ENCODE assay signal across 11 cellular contexts in the genomic region with DNA sequence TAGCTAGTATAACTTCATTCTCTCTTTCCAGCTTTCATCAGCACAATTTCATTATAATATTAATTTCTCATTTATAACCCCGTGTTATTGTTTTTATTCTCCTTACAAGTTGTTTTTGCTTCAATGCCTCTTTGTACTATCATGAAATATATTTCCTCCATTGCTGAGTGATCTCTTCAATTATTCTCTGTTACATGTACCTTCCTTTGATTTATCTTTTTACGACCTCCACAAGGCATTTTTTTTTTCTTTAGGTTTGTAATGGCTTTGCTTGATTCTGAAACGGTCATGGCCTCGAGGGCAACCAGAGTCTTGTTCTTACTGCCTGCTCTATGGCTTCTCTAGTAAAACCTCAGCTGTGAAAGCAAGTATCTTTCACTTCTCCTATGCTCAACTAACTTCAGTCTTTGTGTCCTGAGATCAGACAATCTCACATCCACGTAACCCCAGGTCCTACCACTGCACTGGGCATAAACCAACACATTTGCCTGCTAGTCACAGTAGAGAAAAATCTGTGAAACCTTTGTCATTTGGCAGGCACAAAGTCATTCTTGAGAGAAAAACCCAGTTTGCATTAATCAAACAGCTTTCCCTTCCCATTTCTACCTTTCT.
DNase-seq lines count a peak whose midpoint lies in the region; ATAC-seq and TF ChIP-seq lines count a peak whose summit lies in the region.
"Had no signal": no experiment of that assay in that cellular context is flagged by ENCODE, and none has a peak within 500 bp of the region (broad histone marks: within the 10 kb centered on the region; RNA-seq: fewer than 3 reads in every experiment).

No MANE protein-coding gene starts in this region.

- H3K4me2 ChIP-seq in OCI-LY7 (ENCODE audit: low read length): no peak overlapping the region
- H3K4me2 ChIP-seq in MM.1S (ENCODE audit: low read depth, low read length): no peak overlapping the region
- H3K4me2 ChIP-seq: BLaER1 treated with 17β-estradiol and CSF1 and Interleukin-3, amounts not matched to agents 10 nM and 100 nM; PC-9 had no signal

- H3K27me3 ChIP-seq in MM.1S (replicated peaks; ENCODE audit: insufficient read depth, low read length): no peaks in the 10 kb centered on the region
- H3K27me3 ChIP-seq: BLaER1 treated with 17β-estradiol and CSF1 and Interleukin-3, amounts not matched to agents 10 nM and 100 nM; ovary had no signal

- no peak overlapping the region for H3K4me3 ChIP-seq in OCI-LY7 (ENCODE audit: low read depth, low read length, poor library complexity, severe bottlenecking)
- no peak overlapping the region for H3K4me3 ChIP-seq in MM.1S (ENCODE audit: low read length)
- H3K4me3 ChIP-seq: BLaER1 treated with 17β-estradiol and CSF1 and Interleukin-3, amounts not matched to agents 10 nM and 100 nM; ovary; PC-9 had no signal

- ATAC-seq in GM18498 (IDR thresholded peaks at IDR 0.05; ENCODE audit: unreplicated experiment) (peak; percentile 99), GM21360 (IDR thresholded peaks at IDR 0.05; ENCODE audit: unreplicated experiment) (peak; percentile 96), HG03025 (IDR thresholded peaks at IDR 0.05; ENCODE audit: low FRiP score, unreplicated experiment) (peak; percentile 99)

- H3K9ac ChIP-seq in MM.1S (ENCODE audit: low read length): no peak overlapping the region
- H3K9ac ChIP-seq: BLaER1 treated with 17β-estradiol and CSF1 and Interleukin-3, amounts not matched to agents 10 nM and 100 nM had no signal

- H2AFZ ChIP-seq in OCI-LY7 (ENCODE audit: low read length): no peak overlapping the region
- no peak overlapping the region for H2AFZ ChIP-seq in MM.1S (ENCODE audit: low read length)
- H2AFZ ChIP-seq: PC-9 had no signal

- intact Hi-C loops in OCI-LY7 (cut with micrococcal nuclease; ENCODE audit: unreplicated experiment): no loop called here

- CTCF ChIA-PET in OCI-LY7 (lab: Charles Lee; ENCODE audit: unreplicated experiment): no interaction called here

- TF ChIP-seq CTCF in OCI-LY7 (conservative IDR thresholded peaks at IDR 0.05; ENCODE audit: low read length) (no peak), MM.1S (IDR thresholded peaks at IDR 0.05; ENCODE audit: low read length) (no peak)

- no peaks in the 10 kb centered on the region for H3F3A ChIP-seq in MM.1S (ENCODE audit: insufficient read depth, low read length)

- H4K20me1 ChIP-seq in OCI-LY7 (ENCODE audit: insufficient read depth, low read length): no peaks in the 10 kb centered on the region
- no peaks in the 10 kb centered on the region for H4K20me1 ChIP-seq in MM.1S (ENCODE audit: insufficient read depth, low read length)

- H3K4me1 ChIP-seq in OCI-LY7 (ENCODE audit: insufficient read depth, low read length, poor library complexity, severe bottlenecking) (peaks cover 5% of the 10 kb centered on the region), MM.1S (ENCODE audit: low read length) (no peaks in the 10 kb centered on the region)

- H3K9me3 ChIP-seq in OCI-LY7 (ENCODE audit: low read length) (no peaks in the 10 kb centered on the region), MM.1S (replicated peaks; ENCODE audit: insufficient read depth, low read length) (no peaks in the 10 kb centered on the region)
- H3K9me3 ChIP-seq: ovary had no signal

- H3K79me2 ChIP-seq in OCI-LY7 (ENCODE audit: insufficient read depth, low read depth, low read length) (no peaks in the 10 kb centered on the region), MM.1S (ENCODE audit: low read length) (no peaks in the 10 kb centered on the region)

- H3K9me2 ChIP-seq in OCI-LY7 (ENCODE audit: insufficient read depth, low read length) (no peaks in the 10 kb centered on the region), MM.1S (replicated peaks; ENCODE audit: insufficient read depth, low read length) (no peaks in the 10 kb centered on the region)

- H3K27ac ChIP-seq in OCI-LY7 (ENCODE audit: low read depth, low read length, poor library complexity, severe bottlenecking): no peak overlapping the region
- no peak overlapping the region for H3K27ac ChIP-seq in MM.1S (ENCODE audit: low read length)
- H3K27ac ChIP-seq: BLaER1 treated with 17β-estradiol and CSF1 and Interleukin-3, amounts not matched to agents 10 nM and 100 nM; ovary; PC-9 had no signal

- H3K36me3 ChIP-seq in OCI-LY7 (ENCODE audit: insufficient read depth, low read length) (no peaks in the 10 kb centered on the region), MM.1S (replicated peaks; ENCODE audit: insufficient read depth, low read length) (no peaks in the 10 kb centered on the region)
- H3K36me3 ChIP-seq: ovary had no signal

- DNase-seq in OCI-LY7 (ENCODE audit: low spot score) (peak; percentile 4), SHP77 treated with DMSO at 0.1 percent for 48 hours (lab: John Stamatoyannopoulos, UW) (no peak), OCI-M1 (lab: John Stamatoyannopoulos, UW) (no peak), MM.1S (no peak)
- DNase-seq in activated CD8-positive, alpha-beta memory T cell treated with anti-CD3 and anti-CD28 coated beads for 24 hours: no peak
- DNase-seq: ovary, PC-9 had no signal

- no TSS peak for BruUV-seq in OCI-LY7 (replicated peaks; lab: Mats Ljungman, UMichigan)

- POLR2A ChIA-PET in OCI-LY7 (lab: Charles Lee): interaction anchor here (0.7 kb wide), 2 partner anchors 34 to 73 kb away, joined by 3 read pairs; no protein-coding TSS in a partner anchor
